ENCODE assay signal across 14 cellular contexts in the genomic region with DNA sequence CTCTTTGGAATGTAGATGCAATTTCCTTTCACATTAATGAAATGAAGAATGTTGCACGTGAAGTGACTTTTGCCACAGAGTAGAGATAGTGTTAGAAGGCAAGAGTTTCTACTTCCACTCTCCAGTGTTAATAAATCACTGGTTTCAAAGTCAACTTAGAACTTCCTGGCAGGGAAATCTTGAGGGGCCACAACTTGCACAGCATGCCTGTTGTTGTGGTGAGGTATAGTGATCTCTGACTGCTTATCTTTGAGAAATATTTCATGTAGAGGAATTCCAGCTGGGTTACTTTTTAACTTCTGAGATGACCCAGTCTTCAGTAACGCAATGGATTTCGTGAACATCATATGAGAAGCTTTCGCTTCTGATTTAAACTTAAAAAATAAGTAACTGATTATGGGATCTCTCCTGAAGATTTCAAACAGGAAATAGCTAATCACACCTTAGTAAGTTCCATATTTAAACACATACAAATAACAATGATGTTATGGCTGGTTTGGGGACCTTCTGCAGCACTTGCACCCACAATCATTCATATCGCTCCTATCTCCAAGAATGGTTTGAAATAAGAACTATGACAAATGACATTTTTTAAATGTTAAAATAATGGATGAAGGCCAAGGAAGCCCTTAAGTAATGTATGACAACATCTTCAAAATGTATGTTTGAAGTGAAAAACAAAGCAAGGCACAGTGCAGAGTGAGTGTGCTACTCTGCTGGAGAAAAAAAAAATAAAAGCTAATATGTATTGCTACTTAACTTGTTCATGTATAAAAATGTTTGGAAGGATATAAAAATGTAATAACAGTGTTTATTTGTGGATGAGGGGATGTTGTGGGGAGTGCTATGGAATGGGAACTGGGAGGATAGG.
DNase-seq lines count a peak whose midpoint lies in the region; ATAC-seq, FAIRE-seq and TF ChIP-seq lines count a peak whose summit lies in the region.
"Had no signal": no experiment of that assay in that cellular context is flagged by ENCODE, and none has a peak within 500 bp of the region (broad histone marks: within the 10 kb centered on the region; RNA-seq: fewer than 3 reads in every experiment).

No MANE protein-coding gene starts in this region.

- H3K27ac Mint-ChIP-seq in activated CD4-positive, alpha-beta T cell treated with anti-CD3 and anti-CD28 coated beads, Interleukin-2, amount 10 ng/mL, durations not matched to agents 24 days and 14 days: no peak overlapping the region
- H3K27ac Mint-ChIP-seq: activated naive CD8-positive, alpha-beta T cell had no signal

- H3K4me3 Mint-ChIP-seq in activated CD4-positive, alpha-beta T cell treated with anti-CD3 and anti-CD28 coated beads, Interleukin-2, amount 10 ng/mL, durations not matched to agents 24 days and 14 days: no peak overlapping the region
- H3K4me3 Mint-ChIP-seq: activated naive CD8-positive, alpha-beta T cell; neural crest cell had no signal

- 34 to 43% methylated on average over 5 of the region's 5 CpGs for WGBS in pancreas, 2 donors

- peaks cover 3% of the 10 kb centered on the region for H3K9me3 Mint-ChIP-seq in activated CD4-positive, alpha-beta T cell treated with anti-CD3 and anti-CD28 coated beads, Interleukin-2, amount 10 ng/mL, durations not matched to agents 24 days and 14 days

- H3K27me3 Mint-ChIP-seq in activated CD4-positive, alpha-beta T cell treated with anti-CD3 and anti-CD28 coated beads, Interleukin-2, amount 10 ng/mL, durations not matched to agents 24 days and 14 days: no peaks in the 10 kb centered on the region

- H3K9me3 ChIP-seq in pancreas: no peaks in the 10 kb centered on the region

- no peaks in the 10 kb centered on the region for H3K4me1 Mint-ChIP-seq in activated CD4-positive, alpha-beta T cell treated with anti-CD3 and anti-CD28 coated beads, Interleukin-2, amount 10 ng/mL, durations not matched to agents 24 days and 14 days
- H3K4me1 Mint-ChIP-seq: neural crest cell had no signal

- no peak for FAIRE-seq in pancreas (lab: Jason Lieb, UNC)

- no peaks in the 10 kb centered on the region for H3K36me3 ChIP-seq in pancreas

- H3K27me3 ChIP-seq in pancreas: no peaks in the 10 kb centered on the region

- DNase-seq in amniotic epithelial cell (ENCODE audit: low read depth) (peak; percentile 89), pancreas (peak in 1 of 6 donors; percentile 15), COLO668 (lab: John Stamatoyannopoulos, UW; ENCODE audit: unreplicated experiment) (no peak), SW 1271 (lab: John Stamatoyannopoulos, UW) (no peak)
- no peak for DNase-seq in activated CD4-positive, alpha-beta T cell treated with anti-CD3 and anti-CD28 coated beads, Interleukin-2, amount 10 ng/mL, durations not matched to agents 24 days and 14 days
- DNase-seq in activated CD4-positive, alpha-beta T cell treated with anti-CD3 and anti-CD28 coated beads for 48 hours: no peak
- DNase-seq: activated CD4-positive, alpha-beta T cell treated with anti-CD3 and anti-CD28 coated beads, Interleukin-2, amount 50 U/mL, for 1 hour; effector memory CD4-positive, alpha-beta T cell; NCI-H1930; RPMI8226 had no signal

- H3K27ac ChIP-seq in pancreas: peak overlapping the region in 1 of 4 donors; percentile 46

- TF ChIP-seq CTCF in pancreas (IDR thresholded peaks at IDR 0.05): no peak

- no peak overlapping the region for H3K4me3 ChIP-seq in pancreas

- H3K4me1 ChIP-seq in pancreas: no peaks in the 10 kb centered on the region

- intact Hi-C loops in pancreas (cut with DNase I): no loop called here
- intact Hi-C loops in activated CD4-positive, alpha-beta T cell treated with anti-CD3 and anti-CD28 coated beads, Interleukin-2, amount 10 ng/mL, durations not matched to agents 24 days and 14 days (cut with micrococcal nuclease): no loop called here

- ATAC-seq in GM19397 (IDR thresholded peaks at IDR 0.05; ENCODE audit: unreplicated experiment): peak; percentile 43
- peak; percentile 35 for ATAC-seq in HG02973 (IDR thresholded peaks at IDR 0.05; ENCODE audit: unreplicated experiment)
- ATAC-seq in pancreas: peak; percentile 56 to 82 (median 75)

- H3K36me3 Mint-ChIP-seq in activated CD4-positive, alpha-beta T cell treated with anti-CD3 and anti-CD28 coated beads, Interleukin-2, amount 10 ng/mL, durations not matched to agents 24 days and 14 days (ENCODE audit: low read depth): no peaks in the 10 kb centered on the region
- H3K36me3 Mint-ChIP-seq: activated naive CD8-positive, alpha-beta T cell had no signal
